In genomic region chr12:131803995-131804521, GRCh38 we compare ENCODE assay signal across 13 cellular contexts. TPM values are rescaled to one million over a fixed set of nuclear protein-coding genes. Genes with fewer than 3 reads are reported as not detected.
DNase-seq lines count a peak whose midpoint lies in the region; ATAC-seq, FAIRE-seq and TF ChIP-seq lines count a peak whose summit lies in the region.
"Had no signal": no experiment of that assay in that cellular context is flagged by ENCODE, and none has a peak within 500 bp of the region (broad histone marks: within the 10 kb centered on the region; RNA-seq: fewer than 3 reads in every experiment).

No MANE protein-coding gene starts in this region.

- no peaks in the 10 kb centered on the region for H3K79me2 ChIP-seq in keratinocyte (ENCODE audit: control insufficient read depth, insufficient read depth, low read length)

- H3K27ac ChIP-seq in keratinocyte (ENCODE audit: control insufficient read depth, insufficient read depth, low read length) (no peak overlapping the region), ascending aorta (no peak overlapping the region)
- H3K27ac ChIP-seq: neutrophil had no signal

- H3K4me2 ChIP-seq in keratinocyte (ENCODE audit: control insufficient read depth, extremely low read depth, insufficient read depth, low read depth, low read length), result peak overlapping the region; percentile 45

- no peak overlapping the region for H3K9ac ChIP-seq in keratinocyte (ENCODE audit: control insufficient read depth, extremely low read depth, insufficient read depth, low read length)

- H3K27me3 ChIP-seq in keratinocyte (ENCODE audit: control insufficient read depth, extremely low read depth, insufficient read depth, low read length) (no peaks in the 10 kb centered on the region), ascending aorta (no peaks in the 10 kb centered on the region)
- H3K27me3 ChIP-seq: neutrophil had no signal

- ATAC-seq in GM21529 (IDR thresholded peaks at IDR 0.05; ENCODE audit: unreplicated experiment), result no peak
- ATAC-seq: activated naive CD8-positive, alpha-beta T cell treated with anti-CD3 and anti-CD28 coated beads, Interleukin-2, amount 50 U/mL, for 24 hours; stimulated activated memory B cell treated with anti-CD40 and anti-IgM and Interleukin-4, amounts not matched to agents 10 μg/mL and 1 μg/mL and 100 μg/mL, for 72 hours had no signal

- no peak for TF ChIP-seq CTCF in astrocyte of the cerebellum (IDR thresholded peaks at IDR 0.05; ENCODE audit: low read depth, low read length, missing control alignments)
- TF ChIP-seq CTCF in keratinocyte (optimal IDR thresholded peaks at IDR 0.05 in 1 of 3, IDR thresholded peaks at IDR 0.05 in 1 of 3, conservative IDR thresholded peaks at IDR 0.05 in 1 of 3; ENCODE audit: extremely low read depth in 1 of 3, insufficient read depth in 2 of 3, low read length in 3 of 3), result no peak
- TF ChIP-seq CTCF in ascending aorta (IDR thresholded peaks at IDR 0.05), result no peak

- dilution Hi-C loops in keratinocyte (cut with MboI; ENCODE audit: extremely low pct_ligation_motif_present, low sequenced_read_pairs), result no loop called here

- intact Hi-C loops in ascending aorta (cut with DNase I), result no loop called here

- no peaks in the 10 kb centered on the region for H3K9me3 ChIP-seq in keratinocyte (ENCODE audit: control insufficient read depth, low read depth, low read length)
- H3K9me3 ChIP-seq in ascending aorta, result no peaks in the 10 kb centered on the region
- H3K9me3 ChIP-seq: neutrophil had no signal

- H3K9me1 ChIP-seq in keratinocyte (ENCODE audit: control insufficient read depth, extremely low read depth, insufficient read depth, low read length), result no peaks in the 10 kb centered on the region

- H3K4me1 ChIP-seq in keratinocyte (ENCODE audit: control insufficient read depth, extremely low read depth, insufficient read depth, low read length) (peaks cover 7% of the 10 kb centered on the region), ascending aorta (no peaks in the 10 kb centered on the region)

- no peaks in the 10 kb centered on the region for H4K20me1 ChIP-seq in keratinocyte (ENCODE audit: control insufficient read depth, extremely low read depth, insufficient read depth, low read length)

- peak; percentile 41 for FAIRE-seq in keratinocyte (lab: Jason Lieb, UNC)

- no peak overlapping the region for H3K4me3 ChIP-seq in astrocyte of the cerebellum (ENCODE audit: low read depth, low read length)
- H3K4me3 ChIP-seq in keratinocyte (ENCODE audit: control insufficient read depth in 2 of 3, extremely low read depth in 1 of 3, insufficient read depth in 2 of 3, low read depth in 1 of 3, low read length in 3 of 3), result peak overlapping the region in 1 of 3 experiments; percentile 27
- H3K4me3 ChIP-seq in ascending aorta, result peak overlapping the region in 1 of 2 donors; percentile 26

- peak overlapping the region; percentile 75 for H2AFZ ChIP-seq in keratinocyte (ENCODE audit: control insufficient read depth, low read length)

- in situ Hi-C loops in astrocyte of the cerebellum (cut with HindIII; ENCODE audit: low sequenced_read_pairs), result no loop called here

- DNase-seq in A172 (ENCODE audit: low spot score) (peak; percentile 28), HCEC 1CT (peak; percentile 45), astrocyte of the cerebellum (ENCODE audit: low read depth) (peak; percentile 46), keratinocyte (ENCODE audit: low read depth, low spot score) (no peak), NCI-H748 treated with DMSO at 0.1 percent for 48 hours (lab: John Stamatoyannopoulos, UW) (no peak), ascending aorta (ENCODE audit: low spot score in 2 of 2) (no peak), SHP77 (lab: John Stamatoyannopoulos, UW) (no peak)
- DNase-seq: activated naive CD8-positive, alpha-beta T cell treated with anti-CD3 and anti-CD28 coated beads, Interleukin-2, amount 50 U/mL, for 24 hours; kidney glomerular epithelial cell; NCI-H69 had no signal

- H3K36me3 ChIP-seq in keratinocyte (ENCODE audit: control insufficient read depth in 2 of 2, extremely low read depth in 1 of 2, insufficient read depth in 2 of 2, low read length in 2 of 2), result peaks cover 2 to 11% of the 10 kb centered on the region in 2 experiments
- H3K36me3 ChIP-seq in ascending aorta, result peaks cover 26 to 28% of the 10 kb centered on the region in 2 donors

RNA-seq across cellular contexts. Expression of gene MMP17, which starts 24.1 kb away (rescaled TPM):
- 3.7 and 5.7 TPM in 2 replicates for total RNA-seq in A172 (2014; rRNA removed; shearing (Covaris generic))
- 2.2 to 4.8 TPM (median 2.3 TPM) in 3 replicates for polyA plus RNA-seq in keratinocyte
- polyA plus RNA-seq in keratinocyte (2011; ENCODE audit: low read depth), result 1.8 TPM
- polyA plus RNA-seq in keratinocyte (2011; cell fraction: cytosol; rRNA removed), result 1.3 and 2.1 TPM in 2 replicates
- 3.5 and 4.6 TPM in 2 replicates for polyA plus RNA-seq in keratinocyte (2011; cell fraction: nucleus; rRNA removed)
- polyA plus RNA-seq in keratinocyte (2012; ENCODE audit: low replicate concordance), result 1.2 and 2.0 TPM in 2 replicates
- 0.38 to 3.3 TPM (median 1.3 TPM) in 3 replicates for polyA minus RNA-seq in keratinocyte
- 7.7 TPM for polyA minus RNA-seq in keratinocyte (2011; cell fraction: cytosol; rRNA and poly(A)+ RNA removed)
- 5.1 and 9.2 TPM in 2 replicates for polyA minus RNA-seq in keratinocyte (2011; cell fraction: nucleus; rRNA and poly(A)+ RNA removed)
- 16.8 TPM for total RNA-seq in ascending aorta

Comparison
In these comparisons a context has a peak if more than half of its experiments do, and no peak if none do; other contexts are left out.
1. DNase-seq: peak in A172 (single experiment), HCEC 1CT (single experiment) and astrocyte of the cerebellum (single experiment); none in keratinocyte (single experiment), NCI-H748 treated with DMSO at 0.1 percent for 48 hours (single experiment), ascending aorta (0 of 2) and SHP77 (0 of 2).